Comparison of ENCODE assay signal across 24 cellular contexts in the genomic region with DNA sequence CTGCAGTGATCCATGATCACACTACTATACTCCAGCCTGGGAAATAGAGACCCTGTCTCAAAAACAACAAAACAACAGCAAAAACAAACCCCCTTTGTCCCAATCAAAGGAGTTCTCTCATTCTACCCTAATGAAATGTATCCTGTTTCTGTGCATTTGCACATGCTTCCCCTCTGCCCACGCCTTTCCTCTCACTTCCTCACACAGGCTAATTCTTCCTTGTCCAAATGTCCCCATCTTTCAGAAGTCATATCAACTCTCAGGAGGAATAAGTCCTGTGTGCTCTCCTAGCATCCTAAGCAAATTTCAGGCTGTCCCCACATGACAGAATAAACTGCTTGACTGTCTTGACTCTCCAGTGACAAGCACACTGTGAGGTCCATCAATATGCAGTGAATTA. TPM values are rescaled to one million over a fixed set of nuclear protein-coding genes. Genes with fewer than 3 reads are reported as not detected.
DNase-seq lines count a peak whose midpoint lies in the region; ATAC-seq, FAIRE-seq and TF ChIP-seq lines count a peak whose summit lies in the region.
"Had no signal": no experiment of that assay in that cellular context is flagged by ENCODE, and none has a peak within 500 bp of the region (broad histone marks: within the 10 kb centered on the region; RNA-seq: fewer than 3 reads in every experiment).

No MANE protein-coding gene starts in this region.

- peak overlapping the region in 34 of 59 donors; percentile 1 to 88 (median 43) for H3K27ac ChIP-seq in dorsolateral prefrontal cortex
- H3K27ac ChIP-seq: HL-60, SJCRH30 had no signal

- no peak for TF ChIP-seq POLR2A in GM12892 (IDR thresholded peaks at IDR 0.05; ENCODE audit: low read depth, low read length)

- intact Hi-C loops in dorsolateral prefrontal cortex (cut with DNase I) = no loop called here

- no peak overlapping the region for H3K4me3 ChIP-seq in dorsolateral prefrontal cortex
- H3K4me3 ChIP-seq: K562, MG63, SJCRH30 had no signal

- ATAC-seq in GM18517 (IDR thresholded peaks at IDR 0.05; ENCODE audit: unreplicated experiment) = no peak
- ATAC-seq: HepG2, K562 had no signal

- no peak for TF ChIP-seq CTCF in dorsolateral prefrontal cortex (IDR thresholded peaks at IDR 0.05 in 54 of 56, conservative IDR thresholded peaks at IDR 0.05 in 2 of 56; ENCODE audit: low read depth in 1 of 56, partially characterized antibody in 56 of 56)

- DNase-seq in GM12892 (ENCODE audit: insufficient read length) (no peak), NCI-H526 (lab: John Stamatoyannopoulos, UW) (peak; percentile 53 to 71), dorsolateral prefrontal cortex (no peak), pons (ENCODE audit: low spot score) (peak; percentile 72), DMS79 treated with DMSO at 0.1 percent for 48 hours (lab: John Stamatoyannopoulos, UW) (no peak), D341Med (ENCODE audit: low spot score) (no peak)
- no peak for DNase-seq in NK-92 treated with Interleukin-12 subunit alpha and Interleukin-12 subunit beta, amount 100 ng/mL, for 24 hours (lab: John Stamatoyannopoulos, UW)
- DNase-seq: DND-41, H7, MG63, NCI-H1092, NCI-H1436, NCI-H2029, NCI-H2227 treated with DMSO at 0.1 percent for 48 hours, NCI-H510A, NCI-H774, OCI-M1, SJCRH30 had no signal

- H3K27me3 ChIP-seq in dorsolateral prefrontal cortex = no peaks in the 10 kb centered on the region
- H3K27me3 ChIP-seq: MG63, SJCRH30 had no signal

- peak; percentile 36 for FAIRE-seq in GM12892 (lab: Jason Lieb, UNC)
- FAIRE-seq: A204.1, HepG2, K562, RCC 7860 had no signal

RNA-seq across cellular contexts. Expression of gene ATP1B1, which starts 8.1 kb away (rescaled TPM):
- polyA plus RNA-seq in GM12892 (2012; ENCODE audit: missing spikeins) = 27.3 TPM
- 1,000 to 10,000 TPM in 2 of 120 experiments, 100 to 1,000 TPM in 118; 155 to 1,070 (median 769) TPM for total RNA-seq in dorsolateral prefrontal cortex

Comparison
In these comparisons a context has a peak if more than half of its experiments do, and no peak if none do; other contexts are left out.
1. DNase-seq: peak in NCI-H526 (2 of 2) and pons (single experiment); none in GM12892 (single experiment), dorsolateral prefrontal cortex (0 of 10), NK-92 treated with Interleukin-12 subunit alpha and Interleukin-12 subunit beta, amount 100 ng/mL, for 24 hours (single experiment), DMS79 treated with DMSO at 0.1 percent for 48 hours (single experiment) and D341Med (single experiment).